1 cellular context compared by ENCODE assay signal in genomic region chr22:39601180-39601535, GRCh38.
TF ChIP-seq lines count a peak whose summit lies in the region.

No MANE protein-coding gene starts in this region.

TF ChIP-seq in HEK293, 187 proteins besides CTCF, POLR2A, EP300 and RAD21:
- 0 out of 2 replicates have a peak, but pooled peaks have one; percentile 4 for TF ChIP-seq ZFHX2 (tag by site-specific recombination; conservative IDR thresholded peaks at IDR 0.05)
- no peak for TF ChIP-seq SP2 (tag by site-specific recombination; IDR thresholded peaks at IDR 0.05)
